Comparison of ENCODE assay signal across 16 cellular contexts in the genomic region with DNA sequence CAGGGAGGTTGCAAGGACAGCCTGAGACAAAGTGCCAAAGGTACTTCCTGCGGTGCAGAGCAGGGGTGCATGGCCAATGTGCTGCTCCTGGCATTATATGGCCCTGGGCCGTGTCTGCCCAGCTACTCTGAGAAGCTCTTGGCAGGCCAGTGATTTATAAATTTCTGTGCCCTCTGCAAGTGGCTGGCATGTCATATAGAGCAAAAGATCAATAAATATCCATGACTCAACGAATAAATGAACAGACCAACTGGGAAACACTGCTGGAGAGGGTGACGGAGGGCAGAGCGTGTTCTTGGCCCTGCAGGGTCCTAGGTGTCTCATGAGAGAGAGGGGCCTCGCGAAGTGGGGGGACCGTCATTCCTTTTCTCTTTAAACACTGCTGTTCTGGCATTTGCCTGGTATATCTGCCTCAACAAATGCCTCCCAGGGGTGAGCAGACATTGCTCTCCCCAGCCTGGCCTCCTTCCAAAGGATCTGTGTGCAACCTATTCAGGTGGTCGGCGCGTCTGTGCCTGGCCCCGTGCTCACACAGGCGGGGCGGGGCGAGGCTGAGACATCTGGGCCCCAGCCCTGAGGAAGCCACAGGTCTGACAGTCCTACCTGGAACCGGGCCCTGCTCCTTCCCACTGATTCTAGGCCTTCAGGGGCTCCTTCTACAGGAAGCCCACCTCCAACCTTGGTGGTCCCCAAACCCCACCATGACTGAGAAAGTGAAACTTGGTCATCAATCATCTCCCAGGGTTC.
DNase-seq lines count a peak whose midpoint lies in the region; ATAC-seq and TF ChIP-seq lines count a peak whose summit lies in the region.
"Had no signal": no experiment of that assay in that cellular context is flagged by ENCODE, and none has a peak within 500 bp of the region (broad histone marks: within the 10 kb centered on the region; RNA-seq: fewer than 3 reads in every experiment).

No MANE protein-coding gene starts in this region.

- POLR2A ChIA-PET in activated CD8-positive, alpha-beta T cell treated with anti-CD3 and anti-CD28 coated beads, Interleukin-2, amount 10 ng/mL, durations not matched to agents 7 days and 5 days (lab: Charles Lee), result no interaction called here

- CTCF ChIA-PET in activated naive CD4-positive, alpha-beta T cell treated with anti-CD3 and anti-CD28 coated beads for 36 hours (lab: Charles Lee), result interaction anchor here (0.7 kb wide), 1 partner anchor 92 kb away, joined by 3 read pairs; no protein-coding TSS in a partner anchor
- CTCF ChIA-PET in activated CD8-positive, alpha-beta T cell treated with anti-CD3 and anti-CD28 coated beads, Interleukin-2, amount 10 ng/mL, durations not matched to agents 7 days and 5 days (lab: Charles Lee), result no interaction called here

- no peaks in the 10 kb centered on the region for H3K9me3 Mint-ChIP-seq in activated naive CD4-positive, alpha-beta T cell treated with anti-CD3 and anti-CD28 coated beads for 36 hours
- no peaks in the 10 kb centered on the region for H3K9me3 Mint-ChIP-seq in activated CD8-positive, alpha-beta T cell treated with anti-CD3 and anti-CD28 coated beads, Interleukin-2, amount 10 ng/mL, durations not matched to agents 7 days and 5 days (ENCODE audit: insufficient read depth)
- H3K9me3 Mint-ChIP-seq in glutamatergic neuron (ENCODE audit: unreplicated experiment), result peaks cover 51% of the 10 kb centered on the region
- H3K9me3 Mint-ChIP-seq: activated B cell treated with CpG ODN at 0.5 μM for 24 hours; activated T-cell treated with anti-CD3 and anti-CD28 coated beads, Interleukin-2, amount 50 U/mL, for 4 hours; nephron progenitor cell had no signal

- WGBS in tibial nerve, 2 donors, result 82 to 92% methylated on average over 16 of the region's 16 CpGs

- H3K27ac ChIP-seq in tibial nerve, result peak overlapping the region in 3 of 4 donors; percentile 31 to 96 (median 52)
- H3K27ac ChIP-seq: lower lobe of right lung, suprapubic skin had no signal

- peaks cover 6 to 83% (median 50%) of the 10 kb centered on the region in 4 donors for H3K4me1 ChIP-seq in tibial nerve

- no peaks in the 10 kb centered on the region for H3K9me3 ChIP-seq in tibial nerve
- H3K9me3 ChIP-seq: Caco-2, lower lobe of right lung, suprapubic skin had no signal

- ATAC-seq in activated CD8-positive, alpha-beta T cell treated with anti-CD3 and anti-CD28 coated beads, Interleukin-2, amount 10 ng/mL, durations not matched to agents 7 days and 5 days, result no peak
- ATAC-seq in GM19452 (IDR thresholded peaks at IDR 0.05; ENCODE audit: unreplicated experiment) (no peak), HG03045 (IDR thresholded peaks at IDR 0.05; ENCODE audit: unreplicated experiment) (no peak), HG03457 (IDR thresholded peaks at IDR 0.05; ENCODE audit: unreplicated experiment) (no peak)
- ATAC-seq: activated T-cell treated with anti-CD3 and anti-CD28 coated beads, Interleukin-2, amount 50 U/mL, for 4 hours; lower lobe of right lung had no signal

- TF ChIP-seq POLR2A in tibial nerve (IDR thresholded peaks at IDR 0.05), result no peak

- no peak overlapping the region for H3K4me3 Mint-ChIP-seq in activated naive CD4-positive, alpha-beta T cell treated with anti-CD3 and anti-CD28 coated beads for 36 hours
- H3K4me3 Mint-ChIP-seq in activated CD8-positive, alpha-beta T cell treated with anti-CD3 and anti-CD28 coated beads, Interleukin-2, amount 10 ng/mL, durations not matched to agents 7 days and 5 days, result peak overlapping the region; percentile 54
- H3K4me3 Mint-ChIP-seq in glutamatergic neuron (ENCODE audit: unreplicated experiment), result peak overlapping the region; percentile 48
- H3K4me3 Mint-ChIP-seq: activated B cell treated with CpG ODN at 0.5 μM for 24 hours; activated T-cell treated with anti-CD3 and anti-CD28 coated beads, Interleukin-2, amount 50 U/mL, for 4 hours; nephron progenitor cell had no signal

- H3K27me3 Mint-ChIP-seq in activated naive CD4-positive, alpha-beta T cell treated with anti-CD3 and anti-CD28 coated beads for 36 hours (ENCODE audit: low read depth), result no peaks in the 10 kb centered on the region
- H3K27me3 Mint-ChIP-seq in activated CD8-positive, alpha-beta T cell treated with anti-CD3 and anti-CD28 coated beads, Interleukin-2, amount 10 ng/mL, durations not matched to agents 7 days and 5 days (ENCODE audit: low read depth), result no peaks in the 10 kb centered on the region
- H3K27me3 Mint-ChIP-seq in glutamatergic neuron (ENCODE audit: unreplicated experiment), result peaks cover 28% of the 10 kb centered on the region
- H3K27me3 Mint-ChIP-seq: activated B cell treated with CpG ODN at 0.5 μM for 24 hours had no signal

- H3K4me3 ChIP-seq in tibial nerve, result no peak overlapping the region
- H3K4me3 ChIP-seq: lower lobe of right lung, suprapubic skin had no signal

- no peak for TF ChIP-seq EP300 in tibial nerve (IDR thresholded peaks at IDR 0.05)

- H3K4me1 Mint-ChIP-seq in activated naive CD4-positive, alpha-beta T cell treated with anti-CD3 and anti-CD28 coated beads for 36 hours (ENCODE audit: low read depth), result peaks cover 82% of the 10 kb centered on the region
- H3K4me1 Mint-ChIP-seq in activated CD8-positive, alpha-beta T cell treated with anti-CD3 and anti-CD28 coated beads, Interleukin-2, amount 10 ng/mL, durations not matched to agents 7 days and 5 days (ENCODE audit: low read depth), result peaks cover 93% of the 10 kb centered on the region
- H3K4me1 Mint-ChIP-seq in glutamatergic neuron (ENCODE audit: low read depth, unreplicated experiment), result peaks cover 57% of the 10 kb centered on the region

- H3K27ac Mint-ChIP-seq in activated naive CD4-positive, alpha-beta T cell treated with anti-CD3 and anti-CD28 coated beads for 36 hours, result peak overlapping the region; percentile 80
- H3K27ac Mint-ChIP-seq in activated CD8-positive, alpha-beta T cell treated with anti-CD3 and anti-CD28 coated beads, Interleukin-2, amount 10 ng/mL, durations not matched to agents 7 days and 5 days, result peak overlapping the region; percentile 93
- no peak overlapping the region for H3K27ac Mint-ChIP-seq in glutamatergic neuron (ENCODE audit: unreplicated experiment)
- H3K27ac Mint-ChIP-seq: activated B cell treated with CpG ODN at 0.5 μM for 24 hours, nephron progenitor cell had no signal

- no peak for TF ChIP-seq CTCF in glutamatergic neuron (IDR thresholded peaks at IDR 0.05; ENCODE audit: partially characterized antibody, unreplicated experiment)
- no peak for TF ChIP-seq CTCF in tibial nerve (IDR thresholded peaks at IDR 0.05)

- no peak for DNase-seq in activated naive CD4-positive, alpha-beta T cell treated with anti-CD3 and anti-CD28 coated beads for 36 hours
- no peak for DNase-seq in activated naive CD4-positive, alpha-beta T cell treated with Interleukin-2 at 50 U/mL for 16 hours
- no peak for DNase-seq in activated CD8-positive, alpha-beta T cell treated with anti-CD3 and anti-CD28 coated beads, Interleukin-2, amount 10 ng/mL, durations not matched to agents 7 days and 5 days
- DNase-seq in glutamatergic neuron (no peak), tibial nerve (ENCODE audit: low spot score in 2 of 2) (no peak)
- DNase-seq: activated B cell treated with CpG ODN at 0.5 μM for 24 hours; activated T-cell treated with anti-CD3 and anti-CD28 coated beads, Interleukin-2, amount 50 U/mL, for 4 hours; Caco-2; lower lobe of right lung; NCI-H2029 treated with DMSO at 0.1 percent for 48 hours; NCI-H748 treated with DMSO at 0.1 percent for 48 hours; nephron progenitor cell had no signal

- no peaks in the 10 kb centered on the region for H3K27me3 ChIP-seq in tibial nerve
- H3K27me3 ChIP-seq: suprapubic skin had no signal

- H3K36me3 ChIP-seq in tibial nerve, result peaks cover 0 to 8% (median 0%) of the 10 kb centered on the region in 3 donors

- H3K36me3 Mint-ChIP-seq in activated naive CD4-positive, alpha-beta T cell treated with anti-CD3 and anti-CD28 coated beads for 36 hours (ENCODE audit: low read depth), result peaks cover 5% of the 10 kb centered on the region
- peaks cover 39% of the 10 kb centered on the region for H3K36me3 Mint-ChIP-seq in activated CD8-positive, alpha-beta T cell treated with anti-CD3 and anti-CD28 coated beads, Interleukin-2, amount 10 ng/mL, durations not matched to agents 7 days and 5 days (ENCODE audit: low read depth)
- H3K36me3 Mint-ChIP-seq in glutamatergic neuron (ENCODE audit: unreplicated experiment), result peaks cover 9% of the 10 kb centered on the region

- intact Hi-C loops in activated naive CD4-positive, alpha-beta T cell treated with anti-CD3 and anti-CD28 coated beads for 36 hours (cut with micrococcal nuclease), result loop anchor here (10.0 kb wide), 2 partner anchors 433 to 933 kb away; a partner anchor contains a TSS
